In genomic region chr6:159761873-159762680, GRCh38 we compare ENCODE assay signal across 1 cellular context.
TF ChIP-seq lines count a peak whose summit lies in the region.

ACAT2 (plus strand) TSS chr6:159762045; CDS start chr6:159762088, 43 bp downstream.

TF ChIP-seq in HEK293, 187 proteins besides CTCF, POLR2A, EP300 and RAD21 (continued from another document):
- TF ChIP-seq PATZ1 (tag by site-specific recombination; IDR thresholded peaks at IDR 0.05) = peak; percentile 67
